In the genomic region with DNA sequence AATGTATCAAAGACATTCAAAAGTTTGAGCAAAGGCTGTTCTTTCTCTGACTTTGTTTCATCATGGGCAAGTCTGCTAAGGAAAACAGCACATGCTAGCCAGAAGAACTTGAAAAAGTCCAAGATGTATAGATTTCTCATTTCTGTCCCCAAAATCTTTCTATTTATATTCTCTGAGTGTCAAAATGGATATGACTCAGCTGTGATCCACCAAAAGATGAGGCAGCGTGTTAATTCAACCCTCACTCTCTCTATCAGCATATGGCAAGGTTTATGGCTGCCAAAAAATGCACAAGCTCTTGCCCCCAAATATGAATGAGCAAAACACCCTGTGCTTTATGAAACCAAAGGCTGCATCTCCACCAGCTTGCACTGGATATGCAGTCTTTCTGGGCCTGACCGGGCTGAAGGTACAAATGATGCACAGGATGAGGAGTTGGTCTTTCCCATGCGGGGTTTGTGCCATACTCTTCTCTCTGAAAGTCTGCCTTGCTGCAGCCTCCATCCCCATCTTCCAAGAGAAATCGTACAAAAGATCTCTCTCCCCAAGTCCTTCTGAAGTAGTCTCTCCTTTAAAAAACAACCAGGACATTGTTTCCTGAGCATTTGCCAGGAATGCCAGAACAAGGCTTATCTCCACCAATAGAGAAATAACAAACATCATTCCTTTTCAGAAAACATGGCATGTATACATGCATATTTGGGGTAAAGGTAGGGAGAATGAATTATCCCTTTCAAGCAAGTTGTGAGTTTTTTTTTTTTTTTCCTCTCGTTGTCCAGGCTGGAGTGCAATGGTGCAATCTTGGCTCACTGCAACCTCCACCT, we compare ENCODE assay signal across 17 cellular contexts.
DNase-seq lines count a peak whose midpoint lies in the region; ATAC-seq and TF ChIP-seq lines count a peak whose summit lies in the region.
"Had no signal": no experiment of that assay in that cellular context is flagged by ENCODE, and none has a peak within 500 bp of the region (broad histone marks: within the 10 kb centered on the region; RNA-seq: fewer than 3 reads in every experiment).

No MANE protein-coding gene starts in this region.

- BruUV-seq in IMR-90 (replicated peaks; lab: Mats Ljungman, UMichigan), result no TSS peak

- H3K9ac ChIP-seq in IMR-90 (ENCODE audit: low read depth, low read length) (peak overlapping the region; percentile 9; the same call in 1 of the 2 replicates), adipocyte (ENCODE audit: low read length) (peak overlapping the region; percentile 46)

- dilution Hi-C loops in IMR-90 (cut with HindIII; ENCODE audit: low sequenced_read_pairs, unreplicated experiment), result no loop called here

- H3K36me3 ChIP-seq in IMR-90 (ENCODE audit: control insufficient read depth, insufficient read depth, low read length) (no peaks in the 10 kb centered on the region), adipocyte (ENCODE audit: control insufficient read depth, insufficient read depth, low read length, severe bottlenecking) (no peaks in the 10 kb centered on the region), thoracic aorta (no peaks in the 10 kb centered on the region), prostate gland (no peaks in the 10 kb centered on the region), tibial artery (no peaks in the 10 kb centered on the region)
- H3K36me3 ChIP-seq: tibial nerve had no signal

- no peak for TF ChIP-seq RAD21 in IMR-90 (IDR thresholded peaks at IDR 0.05; ENCODE audit: low read length)

- no peaks in the 10 kb centered on the region for H3K4me1 Mint-ChIP-seq in T-cell
- H3K4me1 Mint-ChIP-seq: CD8-positive, alpha-beta memory T cell had no signal

- peak overlapping the region; percentile 30 to 98 for H4K8ac ChIP-seq in IMR-90 (ENCODE audit: low read depth in 2 of 2, low read length in 2 of 2)

- H3K4ac ChIP-seq in IMR-90 (ENCODE audit: low read depth, low read length), result peak overlapping the region; percentile 100

- peak overlapping the region; percentile 96 for H2AK9ac ChIP-seq in IMR-90 (replicated peaks; ENCODE audit: low read depth, low read length, poor library complexity)

- TF ChIP-seq CTCF in IMR-90 (conservative IDR thresholded peaks at IDR 0.05; ENCODE audit: low read depth, low read length) (no peak), fibroblast of the aortic adventitia (IDR thresholded peaks at IDR 0.05; ENCODE audit: insufficient read depth, low read length) (no peak), thoracic aorta (IDR thresholded peaks at IDR 0.05) (no peak), prostate gland (IDR thresholded peaks at IDR 0.05) (no peak), tibial artery (IDR thresholded peaks at IDR 0.05) (no peak)

- in situ Hi-C loops in IMR-90 (cut with MboI; ENCODE audit: low sequenced_read_pairs), result no loop called here

- WGBS in IMR-90 (ENCODE audit: extremely low coverage in 2 of 2, insufficient read length in 1 of 2), 2 experiments, result 60% methylated on average over 1 of the region's 5 CpGs; no CpG with 5 or more reads in 1 of the 2 experiments
- WGBS in prostate gland, result 82% methylated on average over 5 of the region's 5 CpGs

- H2BK20ac ChIP-seq in IMR-90 (ENCODE audit: low read depth, low read length), result peak overlapping the region; percentile 96

- peak overlapping the region; percentile 98 for H3K14ac ChIP-seq in IMR-90 (replicated peaks; ENCODE audit: low read depth, low read length)

- CTCF ChIA-PET in IMR-90 (lab: Yijun Ruan, JAX) (no interaction called here), T-cell (lab: Charles Lee) (no interaction called here)

- peak overlapping the region; percentile 49 for H3K4me2 ChIP-seq in IMR-90 (ENCODE audit: low read depth, low read length)

- H3K56ac ChIP-seq in IMR-90 (ENCODE audit: extremely low read depth, insufficient read depth, low read length), result peak overlapping the region; percentile 98

- H2BK120ac ChIP-seq in IMR-90 (ENCODE audit: low read depth, low read length), result peak overlapping the region; percentile 98

- no peak overlapping the region for H3K4me3 Mint-ChIP-seq in T-cell
- H3K4me3 Mint-ChIP-seq: activated naive CD4-positive, alpha-beta T cell treated with anti-CD3 and anti-CD28 coated beads for 36 hours; CD8-positive, alpha-beta memory T cell; natural killer cell treated with Interleukin-12 subunit alpha and Interleukin-12 subunit beta and Interleukin-15 and Interleukin-18, amount 100 ng/mL, for 72 hours had no signal

- intact Hi-C loops in IMR-90 (cut with micrococcal nuclease) (loop anchor here (2.0 to 5.0 kb wide), 3 partner anchors 111 to 154 kb away; no protein-coding TSS in a partner anchor), prostate gland (cut with DNase I) (no loop called here), tibial artery (cut with DNase I; ENCODE audit: low total_unique reads) (no loop called here)

- H3K9me3 ChIP-seq in IMR-90 (ENCODE audit: control insufficient read depth, insufficient read depth, low read length), result no peaks in the 10 kb centered on the region
- H3K9me3 ChIP-seq in adipocyte (ENCODE audit: control insufficient read depth, low read length), result no peaks in the 10 kb centered on the region
- no peaks in the 10 kb centered on the region for H3K9me3 ChIP-seq in thoracic aorta
- H3K9me3 ChIP-seq in prostate gland, result no peaks in the 10 kb centered on the region
- no peaks in the 10 kb centered on the region for H3K9me3 ChIP-seq in tibial artery
- H3K9me3 ChIP-seq: tibial nerve had no signal

- peaks cover 16% of the 10 kb centered on the region; the same call in 1 of the 2 replicates for H3K9me1 ChIP-seq in IMR-90 (ENCODE audit: insufficient read depth, low read length)

- H4K20me1 ChIP-seq in IMR-90 (ENCODE audit: insufficient read depth, low read length), result no peaks in the 10 kb centered on the region

- H3K23ac ChIP-seq in IMR-90 (ENCODE audit: low read depth, low read length), result peak overlapping the region; percentile 99

- H3K27ac Mint-ChIP-seq in T-cell, result no peak overlapping the region
- H3K27ac Mint-ChIP-seq: activated naive CD4-positive, alpha-beta T cell treated with anti-CD3 and anti-CD28 coated beads for 36 hours; natural killer cell treated with Interleukin-12 subunit alpha and Interleukin-12 subunit beta and Interleukin-15 and Interleukin-18, amount 100 ng/mL, for 72 hours had no signal

- no peaks in the 10 kb centered on the region for H3K9me3 Mint-ChIP-seq in T-cell
- H3K9me3 Mint-ChIP-seq: activated naive CD4-positive, alpha-beta T cell treated with anti-CD3 and anti-CD28 coated beads for 36 hours; CD8-positive, alpha-beta memory T cell; natural killer cell treated with Interleukin-12 subunit alpha and Interleukin-12 subunit beta and Interleukin-15 and Interleukin-18, amount 100 ng/mL, for 72 hours had no signal

- H3K4me1 ChIP-seq in IMR-90 (ENCODE audit: control insufficient read depth, insufficient read depth, low read length), result peaks cover 17% of the 10 kb centered on the region
- H3K4me1 ChIP-seq in adipocyte (ENCODE audit: control insufficient read depth, insufficient read depth, low read length), result peaks cover 21% of the 10 kb centered on the region
- peaks cover 3 to 25% of the 10 kb centered on the region in 2 donors for H3K4me1 ChIP-seq in thoracic aorta (ENCODE audit: control insufficient read depth in 1 of 2, low read depth in 2 of 2)
- no peaks in the 10 kb centered on the region for H3K4me1 ChIP-seq in prostate gland (replicated peaks)
- peaks cover 0 to 17% (median 10%) of the 10 kb centered on the region in 4 donors for H3K4me1 ChIP-seq in tibial artery

- peak overlapping the region; percentile 87 for H3K18ac ChIP-seq in IMR-90 (ENCODE audit: low read depth, low read length)

- peak overlapping the region; percentile 29 for H2AFZ ChIP-seq in IMR-90 (replicated peaks; ENCODE audit: low read length, poor library complexity)

- DNase-seq in IMR-90 (peak; percentile 61), adipocyte (ENCODE audit: low read depth) (no peak), fibroblast of the aortic adventitia (ENCODE audit: low read depth) (peak; percentile 63), thoracic aorta (ENCODE audit: low spot score) (no peak), prostate gland (ENCODE audit: low spot score) (no peak), T-cell (no peak), SHP77 (lab: John Stamatoyannopoulos, UW) (no peak), tibial artery (no peak)
- DNase-seq: activated CD8-positive, alpha-beta memory T cell treated with anti-CD3 and anti-CD28 coated beads, Interleukin-2, amount 50 U/mL, for 4 hours; activated naive CD4-positive, alpha-beta T cell treated with anti-CD3 and anti-CD28 coated beads for 36 hours; CD8-positive, alpha-beta memory T cell; right cardiac atrium; stimulated activated CD4-positive, alpha-beta T cell treated with anti-CD3 and anti-CD28 coated beads, Interleukin-2, amount 100 ng/mL, for 48 hours had no signal

- H3K79me1 ChIP-seq in IMR-90 (ENCODE audit: low read depth in 1 of 2, low read length in 2 of 2), result peaks cover 0 to 13% of the 10 kb centered on the region in 2 experiments; a peak in 1 of 4 replicates

- POLR2A ChIA-PET in IMR-90 (lab: Charles Lee; ENCODE audit: unreplicated experiment), result interaction anchor here (0.5 to 1.9 kb wide), 5 partner anchors 34 to 208 kb away, joined by 3 to 6 read pairs (median 3); a partner anchor contains a TSS
- POLR2A ChIA-PET in T-cell (lab: Charles Lee), result no interaction called here

- H3K4me3 ChIP-seq in IMR-90 (ENCODE audit: insufficient read depth, low read depth, low read length), result no peak overlapping the region
- peak overlapping the region; percentile 10 for H3K4me3 ChIP-seq in adipocyte (ENCODE audit: low read length)
- H3K4me3 ChIP-seq in fibroblast of the aortic adventitia (ENCODE audit: low read depth, low read length), result no peak overlapping the region
- no peak overlapping the region for H3K4me3 ChIP-seq in thoracic aorta
- no peak overlapping the region for H3K4me3 ChIP-seq in prostate gland
- no peak overlapping the region for H3K4me3 ChIP-seq in tibial artery
- H3K4me3 ChIP-seq: tibial nerve had no signal

- H2AK5ac ChIP-seq in IMR-90 (ENCODE audit: low read depth, low read length), result peak overlapping the region; percentile 83

- ATAC-seq in IMR-90 (ENCODE audit: low read depth) (peak; percentile 21), thoracic aorta (ENCODE audit: insufficient number of reproducible peaks, low FRiP score, low read depth) (no peak), T-cell (replicated peaks in 1 of 4) (no peak)
- ATAC-seq: activated CD4-positive, CD25-positive, alpha-beta regulatory T cell treated with anti-CD3 and anti-CD28 coated beads, Interleukin-2, amount 50 U/mL, for 24 hours; left lobe of liver; natural killer cell treated with Interleukin-12 subunit alpha and Interleukin-12 subunit beta and Interleukin-15 and Interleukin-18, amount 100 ng/mL, for 72 hours; right cardiac atrium had no signal

- peak overlapping the region; percentile 90 for H2BK5ac ChIP-seq in IMR-90 (ENCODE audit: low read depth, low read length, poor library complexity, severe bottlenecking)

- peak overlapping the region; percentile 83 for H2BK15ac ChIP-seq in IMR-90 (ENCODE audit: low read depth, low read length)

- H4K5ac ChIP-seq in IMR-90 (ENCODE audit: low read depth, low read length), result peak overlapping the region; percentile 37; the same call in 1 of the 2 replicates

- peak overlapping the region; percentile 99 for H4K91ac ChIP-seq in IMR-90 (ENCODE audit: insufficient read depth, low read depth, low read length)

- H3K36me3 Mint-ChIP-seq in T-cell, result no peaks in the 10 kb centered on the region
- H3K36me3 Mint-ChIP-seq: CD8-positive, alpha-beta memory T cell; natural killer cell treated with Interleukin-12 subunit alpha and Interleukin-12 subunit beta and Interleukin-15 and Interleukin-18, amount 100 ng/mL, for 72 hours had no signal

- H3K27me3 Mint-ChIP-seq in T-cell, result peaks cover 22 to 42% of the 10 kb centered on the region in 2 donors

- peak overlapping the region; percentile 68 for H3K27ac ChIP-seq in IMR-90 (ENCODE audit: insufficient read depth, low read length)
- H3K27ac ChIP-seq in thoracic aorta, result peak overlapping the region; percentile 16 to 47
- H3K27ac ChIP-seq in prostate gland, result no peak overlapping the region
- peak overlapping the region in 1 of 2 donors; percentile 63 for H3K27ac ChIP-seq in tibial artery

- H3K27me3 ChIP-seq in IMR-90 (ENCODE audit: control insufficient read depth, insufficient read depth, low read length) (no peaks in the 10 kb centered on the region), adipocyte (replicated peaks; ENCODE audit: control insufficient read depth, insufficient read depth, low read length) (no peaks in the 10 kb centered on the region), thoracic aorta (replicated peaks; ENCODE audit: insufficient read depth) (no peaks in the 10 kb centered on the region), prostate gland (replicated peaks; ENCODE audit: insufficient read depth) (no peaks in the 10 kb centered on the region), tibial artery (no peaks in the 10 kb centered on the region)
- H3K27me3 ChIP-seq: tibial nerve had no signal

- TF ChIP-seq POLR2A in IMR-90 (IDR thresholded peaks at IDR 0.05; ENCODE audit: low read depth, low read length) (no peak), prostate gland (IDR thresholded peaks at IDR 0.05) (no peak)

Comparison
In these comparisons a context has a peak if more than half of its experiments do, and no peak if none do; other contexts are left out.
1. DNase-seq: peak in IMR-90 (single experiment) and fibroblast of the aortic adventitia (single experiment); none in adipocyte (single experiment), thoracic aorta (single experiment), prostate gland (single experiment), T-cell (0 of 34), SHP77 (0 of 2) and tibial artery (0 of 2).
2. H3K27ac ChIP-seq: peak in IMR-90 (single experiment) and thoracic aorta (2 of 2); none in prostate gland (0 of 2).